Comparison of ENCODE assay signal across 19 cellular contexts in genomic region chr2:37476411-37476810, GRCh38.
DNase-seq lines count a peak whose midpoint lies in the region; ATAC-seq, FAIRE-seq and TF ChIP-seq lines count a peak whose summit lies in the region.
"Had no signal": no experiment of that assay in that cellular context is flagged by ENCODE, and none has a peak within 500 bp of the region (broad histone marks: within the 10 kb centered on the region; RNA-seq: fewer than 3 reads in every experiment).

No MANE protein-coding gene starts in this region.

- peak overlapping the region; percentile 27; the same call in 1 of the 3 replicates for H2BK15ac ChIP-seq in IMR-90 (ENCODE audit: low read depth, low read length)
- no peak overlapping the region for H2BK15ac ChIP-seq in mesenchymal stem cell (ENCODE audit: low read depth, poor library complexity, severe bottlenecking)

- intact Hi-C loops in IMR-90 (cut with micrococcal nuclease) = no loop called here
- intact Hi-C loops in esophagus muscularis mucosa (cut with DNase I) = no loop called here
- intact Hi-C loops in aorta (cut with DNase I) = no loop called here

- no peak for TF ChIP-seq RAD21 in IMR-90 (IDR thresholded peaks at IDR 0.05; ENCODE audit: low read length)
- TF ChIP-seq RAD21 in SK-N-SH (IDR thresholded peaks at IDR 0.05; ENCODE audit: low read length) = no peak

- BruUV-seq in IMR-90 (replicated peaks; lab: Mats Ljungman, UMichigan) = no TSS peak

- no peak for ATAC-seq in IMR-90 (ENCODE audit: low read depth)
- no peak for ATAC-seq in aorta (ENCODE audit: low FRiP score)
- ATAC-seq in HG03442 (IDR thresholded peaks at IDR 0.05; ENCODE audit: unreplicated experiment) = no peak

- H4K8ac ChIP-seq in IMR-90 (ENCODE audit: low read depth in 2 of 2, low read length in 2 of 2) (peak overlapping the region in 1 of 2 experiments; percentile 24; a peak in 1 of 4 replicates), mesenchymal stem cell (ENCODE audit: low read length) (no peak overlapping the region)

- H3K18ac ChIP-seq in IMR-90 (ENCODE audit: low read depth, low read length) = peak overlapping the region; percentile 88
- H3K18ac ChIP-seq in mesenchymal stem cell (ENCODE audit: low read depth in 1 of 2, low read length in 2 of 2) = no peak overlapping the region

- H3F3A ChIP-seq in SK-N-SH (replicated peaks; ENCODE audit: insufficient read depth) = peaks cover 11% of the 10 kb centered on the region

- H3K4ac ChIP-seq in IMR-90 (ENCODE audit: low read depth, low read length) (peak overlapping the region; percentile 65; the same call in 1 of the 2 replicates), mesenchymal stem cell (ENCODE audit: low read depth in 1 of 2, low read length in 2 of 2) (no peak overlapping the region)

- no peaks in the 10 kb centered on the region for H3K9me2 ChIP-seq in SK-N-SH

- no peak for FAIRE-seq in RCC 7860 (lab: Jason Lieb, UNC)
- FAIRE-seq: A204.1, D721Med, G401.6, GM19239, HTR-8/SVneo had no signal

- no peak overlapping the region for H2BK12ac ChIP-seq in mesenchymal stem cell (ENCODE audit: low read length in 2 of 2)

- H3K79me2 ChIP-seq in SK-N-SH (ENCODE audit: insufficient read depth) = no peaks in the 10 kb centered on the region

- H3K27ac ChIP-seq in IMR-90 (ENCODE audit: insufficient read depth, low read length) (no peak overlapping the region), esophagus muscularis mucosa (replicated peaks in 1 of 4) (peak overlapping the region; percentile 8 to 52 (median 43)), mesenchymal stem cell (ENCODE audit: low read length, poor library complexity, severe bottlenecking) (no peak overlapping the region), aorta (ENCODE audit: low read depth in 1 of 2, low read length in 2 of 2) (peak overlapping the region; percentile 8 to 82), SK-N-SH (ENCODE audit: low read depth in 2 of 2, low read length in 1 of 2) (no peak overlapping the region)
- H3K27ac ChIP-seq: GM23248 had no signal

- in situ Hi-C loops in IMR-90 (cut with MboI; ENCODE audit: low sequenced_read_pairs) = no loop called here

- no peak for TF ChIP-seq EP300 in esophagus muscularis mucosa (IDR thresholded peaks at IDR 0.05)
- no peak for TF ChIP-seq EP300 in SK-N-SH (IDR thresholded peaks at IDR 0.05; ENCODE audit: borderline replicate concordance in 1 of 2, low read depth in 1 of 2, low read length in 1 of 2)

- H3K4me1 ChIP-seq in IMR-90 (ENCODE audit: control insufficient read depth, insufficient read depth, low read length) = peaks cover 7% of the 10 kb centered on the region
- peaks cover 7 to 55% (median 46%) of the 10 kb centered on the region in 4 donors for H3K4me1 ChIP-seq in esophagus muscularis mucosa
- peaks cover 3% of the 10 kb centered on the region for H3K4me1 ChIP-seq in mesenchymal stem cell (ENCODE audit: control insufficient read depth, insufficient read depth, low read depth, low read length)
- H3K4me1 ChIP-seq in aorta (ENCODE audit: control insufficient read depth in 1 of 2, insufficient read depth in 2 of 2, low read length in 2 of 2) = peaks cover 8 to 18% of the 10 kb centered on the region in 2 donors
- H3K4me1 ChIP-seq in SK-N-SH (ENCODE audit: control insufficient read depth in 1 of 2, insufficient read depth in 2 of 2, low read depth in 1 of 2, low read length in 1 of 2) = peaks cover 0 to 31% of the 10 kb centered on the region in 2 experiments; a peak in 3 of 4 replicates
- H3K4me1 ChIP-seq: BE2C had no signal

- no peak overlapping the region for H2BK5ac ChIP-seq in IMR-90 (ENCODE audit: low read depth, low read length, poor library complexity, severe bottlenecking)
- no peak overlapping the region for H2BK5ac ChIP-seq in mesenchymal stem cell (ENCODE audit: low read depth, low read length, poor library complexity, severe bottlenecking)

- H3K79me1 ChIP-seq in IMR-90 (ENCODE audit: low read depth in 1 of 2, low read length in 2 of 2) = no peaks in the 10 kb centered on the region
- no peaks in the 10 kb centered on the region for H3K79me1 ChIP-seq in mesenchymal stem cell (replicated peaks; ENCODE audit: low read length, poor library complexity, severe bottlenecking)

- no CpG with 5 or more reads among the region's 4 CpGs for WGBS in IMR-90 (ENCODE audit: extremely low coverage in 2 of 2, insufficient read length in 1 of 2), 2 experiments
- WGBS in esophagus muscularis mucosa = 73% methylated on average over 4 of the region's 4 CpGs
- WGBS in mesenchymal stem cell = 94% methylated on average over 3 of the region's 4 CpGs
- WGBS in aorta, 2 donors = 35 to 47% methylated on average over 4 of the region's 4 CpGs
- 84% methylated on average over 4 of the region's 4 CpGs for WGBS in SK-N-SH (ENCODE audit: low lambda C conversion rate)

- H3K4me2 ChIP-seq in IMR-90 (ENCODE audit: low read depth, low read length) = no peak overlapping the region
- no peak overlapping the region for H3K4me2 ChIP-seq in mesenchymal stem cell (ENCODE audit: low read length, poor library complexity, severe bottlenecking)
- no peak overlapping the region for H3K4me2 ChIP-seq in SK-N-SH

- dilution Hi-C loops in IMR-90 (cut with HindIII; ENCODE audit: low sequenced_read_pairs, unreplicated experiment) = no loop called here

- H2AFZ ChIP-seq in IMR-90 (replicated peaks; ENCODE audit: low read length, poor library complexity) (no peak overlapping the region), mesenchymal stem cell (ENCODE audit: low read depth, low read length) (no peak overlapping the region), SK-N-SH (ENCODE audit: low read depth) (no peak overlapping the region)
- H2AFZ ChIP-seq: GM23248 had no signal

- DNase-seq in IMR-90 (no peak), esophagus muscularis mucosa (ENCODE audit: extremely low spot score) (no peak), mesenchymal stem cell (no peak), aorta (no peak), SK-N-SH (no peak), RCC 7860 (ENCODE audit: low spot score) (no peak)
- DNase-seq: ACHN; BE2C; C1 segment of cervical spinal cord; Caco-2; CD4-positive, CD25-positive, alpha-beta regulatory T cell; GM23248; HCEC 1CT had no signal

- CTCF ChIA-PET in IMR-90 (lab: Yijun Ruan, JAX) (no interaction called here), SK-N-SH (lab: Yijun Ruan, JAX) (interaction anchor here (1.4 to 1.5 kb wide), 2 partner anchors 15 to 80 kb away, joined by 4 to 5 read pairs; no protein-coding TSS in a partner anchor)

- H2BK120ac ChIP-seq in IMR-90 (ENCODE audit: low read depth, low read length) (peak overlapping the region; percentile 19), mesenchymal stem cell (ENCODE audit: low read depth, low read length) (no peak overlapping the region)

- H3K14ac ChIP-seq in IMR-90 (replicated peaks; ENCODE audit: low read depth, low read length) (peak overlapping the region; percentile 31; the same call in 1 of the 2 replicates), mesenchymal stem cell (ENCODE audit: low read length in 2 of 2) (no peak overlapping the region)

- H3K9me3 ChIP-seq in IMR-90 (ENCODE audit: control insufficient read depth, insufficient read depth, low read length) = no peaks in the 10 kb centered on the region
- H3K9me3 ChIP-seq in esophagus muscularis mucosa = no peaks in the 10 kb centered on the region
- no peaks in the 10 kb centered on the region for H3K9me3 ChIP-seq in mesenchymal stem cell (ENCODE audit: control insufficient read depth, low read length)
- no peaks in the 10 kb centered on the region for H3K9me3 ChIP-seq in aorta (ENCODE audit: control insufficient read depth, low read length)
- no peaks in the 10 kb centered on the region for H3K9me3 ChIP-seq in SK-N-SH
- H3K9me3 ChIP-seq: BE2C had no signal

- peak overlapping the region; percentile 42; the same call in 1 of the 2 replicates for H3K23ac ChIP-seq in IMR-90 (ENCODE audit: low read depth, low read length)
- H3K23ac ChIP-seq in mesenchymal stem cell (ENCODE audit: low read length in 2 of 2) = no peak overlapping the region

- peak overlapping the region; percentile 51; the same call in 1 of the 2 replicates for H2BK20ac ChIP-seq in IMR-90 (ENCODE audit: low read depth, low read length)

- H4K5ac ChIP-seq in IMR-90 (ENCODE audit: low read depth, low read length) = 0 out of 2 replicates have a peak overlapping the region, but pooled peaks have one; percentile 62

- no peak overlapping the region for H2AK9ac ChIP-seq in IMR-90 (replicated peaks; ENCODE audit: low read depth, low read length, poor library complexity)

- H3K9ac ChIP-seq in IMR-90 (ENCODE audit: low read depth, low read length) (no peak overlapping the region), mesenchymal stem cell (ENCODE audit: low read length) (no peak overlapping the region), SK-N-SH (no peak overlapping the region)
- H3K9ac ChIP-seq: GM23248 had no signal

- H3K9me1 ChIP-seq in IMR-90 (ENCODE audit: insufficient read depth, low read length) = peaks cover 5% of the 10 kb centered on the region

- H3K4me3 ChIP-seq in IMR-90 (ENCODE audit: insufficient read depth, low read depth, low read length) = no peak overlapping the region
- no peak overlapping the region for H3K4me3 ChIP-seq in esophagus muscularis mucosa
- H3K4me3 ChIP-seq in mesenchymal stem cell (ENCODE audit: insufficient read depth in 1 of 2, low read depth in 1 of 2, low read length in 2 of 2) = no peak overlapping the region
- H3K4me3 ChIP-seq in aorta (ENCODE audit: low read length in 2 of 2) = no peak overlapping the region
- H3K4me3 ChIP-seq in SK-N-SH (ENCODE audit: low read depth in 2 of 2, low read length in 1 of 2) = no peak overlapping the region
- H3K4me3 ChIP-seq: GM23248 had no signal

- H2AK5ac ChIP-seq in IMR-90 (ENCODE audit: low read depth, low read length) (peak overlapping the region; percentile 80), mesenchymal stem cell (ENCODE audit: low read length, severe bottlenecking) (no peak overlapping the region)

- POLR2A ChIA-PET in IMR-90 (lab: Charles Lee; ENCODE audit: unreplicated experiment) (no interaction called here), SK-N-SH (lab: Yijun Ruan, JAX) (interaction anchor here (0.6 kb wide), 1 partner anchor 391 kb away, joined by 3 read pairs; no protein-coding TSS in a partner anchor)

- H3K27me3 ChIP-seq in IMR-90 (ENCODE audit: control insufficient read depth, insufficient read depth, low read length) (no peaks in the 10 kb centered on the region), esophagus muscularis mucosa (no peaks in the 10 kb centered on the region), mesenchymal stem cell (ENCODE audit: control insufficient read depth in 1 of 2, insufficient read depth in 1 of 2, low read length in 2 of 2) (no peaks in the 10 kb centered on the region), aorta (ENCODE audit: control insufficient read depth in 1 of 2, insufficient read depth in 2 of 2, low read length in 1 of 2) (no peaks in the 10 kb centered on the region), SK-N-SH (ENCODE audit: insufficient read depth) (no peaks in the 10 kb centered on the region)
- H3K27me3 ChIP-seq: BE2C had no signal

- H4K91ac ChIP-seq in IMR-90 (ENCODE audit: insufficient read depth, low read depth, low read length) (0 out of 2 replicates have a peak overlapping the region, but pooled peaks have one; percentile 24), mesenchymal stem cell (ENCODE audit: low read length) (peak overlapping the region; percentile 62)

- H3K36me3 ChIP-seq in IMR-90 (ENCODE audit: control insufficient read depth, insufficient read depth, low read length) = no peaks in the 10 kb centered on the region
- H3K36me3 ChIP-seq in esophagus muscularis mucosa = no peaks in the 10 kb centered on the region
- no peaks in the 10 kb centered on the region for H3K36me3 ChIP-seq in mesenchymal stem cell (ENCODE audit: control insufficient read depth in 1 of 2, insufficient read depth in 2 of 2, low read depth in 1 of 2, low read length in 2 of 2)
- no peaks in the 10 kb centered on the region for H3K36me3 ChIP-seq in aorta (ENCODE audit: control insufficient read depth in 1 of 2, insufficient read depth in 2 of 2, low read length in 1 of 2)
- no peaks in the 10 kb centered on the region for H3K36me3 ChIP-seq in SK-N-SH (replicated peaks in 1 of 2; ENCODE audit: control insufficient read depth in 1 of 2, insufficient read depth in 2 of 2, low read length in 1 of 2)
- H3K36me3 ChIP-seq: BE2C had no signal

- no peak overlapping the region for H3K56ac ChIP-seq in IMR-90 (ENCODE audit: extremely low read depth, insufficient read depth, low read length)

- TF ChIP-seq POLR2A in IMR-90 (IDR thresholded peaks at IDR 0.05; ENCODE audit: low read depth, low read length) (no peak), esophagus muscularis mucosa (IDR thresholded peaks at IDR 0.05; ENCODE audit: low read depth) (no peak)

- no peaks in the 10 kb centered on the region for H4K20me1 ChIP-seq in IMR-90 (ENCODE audit: insufficient read depth, low read length)
- H4K20me1 ChIP-seq in SK-N-SH (ENCODE audit: insufficient read depth) = no peaks in the 10 kb centered on the region

- TF ChIP-seq CTCF in IMR-90 (conservative IDR thresholded peaks at IDR 0.05; ENCODE audit: low read depth, low read length) = no peak
- TF ChIP-seq CTCF in esophagus muscularis mucosa (IDR thresholded peaks at IDR 0.05) = no peak
- no peak for TF ChIP-seq CTCF in SK-N-SH (IDR thresholded peaks at IDR 0.05)

Comparison
In these comparisons a context has a peak if more than half of its experiments do, and no peak if none do; other contexts are left out.
1. H3K27ac ChIP-seq: peak in esophagus muscularis mucosa (4 of 4) and aorta (2 of 2); none in IMR-90 (single experiment), mesenchymal stem cell (single experiment) and SK-N-SH (0 of 2).